ENCODE assay signal across 8 cellular contexts in genomic region chr1:154220071-154220969, GRCh38.
DNase-seq lines count a peak whose midpoint lies in the region; ATAC-seq and TF ChIP-seq lines count a peak whose summit lies in the region.

TSS of gene UBAP2L (plus strand) at chr1:154220955. CDS start at chr1:154225124, 4,169 bp downstream.

- TF ChIP-seq CTCF in MM.1S (IDR thresholded peaks at IDR 0.05; ENCODE audit: low read length): no peak
- TF ChIP-seq CTCF in nephron progenitor cell (IDR thresholded peaks at IDR 0.05): no peak

- peak; percentile 96 for ATAC-seq in stimulated activated naive CD8-positive, alpha-beta T cell treated with anti-CD3 and anti-CD28 coated beads, Interleukin-15, amount 100 ng/mL, for 72 hours

- H3K36me3 ChIP-seq in ES-I3 (ENCODE audit: insufficient read depth, low read length) (peaks cover 13% of the 10 kb centered on the region), HAP-1 (replicated peaks) (peaks cover 35% of the 10 kb centered on the region), MM.1S (replicated peaks; ENCODE audit: insufficient read depth, low read length) (peaks cover 14% of the 10 kb centered on the region; the same call in 1 of the 2 replicates)

- peaks cover 5% of the 10 kb centered on the region for H3K9me3 Mint-ChIP-seq in nephron progenitor cell
- H3K9me3 Mint-ChIP-seq in stimulated activated naive CD8-positive, alpha-beta T cell treated with anti-CD3 and anti-CD28 coated beads, Interleukin-15, amount 100 ng/mL, for 72 hours: peaks cover 6 to 12% of the 10 kb centered on the region in 2 donors

- H3K4me3 ChIP-seq in HAP-1 (peak within 1 kb of the TSS; percentile 85), MM.1S (ENCODE audit: low read length) (peak within 1 kb of the TSS; percentile 89)

- H2AFZ ChIP-seq in MM.1S (ENCODE audit: low read length): peak within 1 kb of the TSS; percentile 76

- H3K4me2 ChIP-seq in MM.1S (ENCODE audit: low read depth, low read length): peak within 1 kb of the TSS; percentile 88

- peaks cover 95% of the 10 kb centered on the region for H3K79me2 ChIP-seq in MM.1S (ENCODE audit: low read length)

- H3K9ac ChIP-seq in ES-I3 (ENCODE audit: low read depth, low read length) (peak within 1 kb of the TSS; percentile 98), MM.1S (ENCODE audit: low read length) (peak within 1 kb of the TSS; percentile 97)

- H3K27ac Mint-ChIP-seq in nephron progenitor cell: peak within 1 kb of the TSS; percentile 99
- H3K27ac Mint-ChIP-seq in stimulated activated naive CD8-positive, alpha-beta T cell treated with anti-CD3 and anti-CD28 coated beads, Interleukin-15, amount 100 ng/mL, for 72 hours: peak within 1 kb of the TSS; percentile 97 to 100

- H3K27me3 Mint-ChIP-seq in nephron progenitor cell (ENCODE audit: low read depth, poor library complexity): peaks cover 2% of the 10 kb centered on the region
- no peaks in the 10 kb centered on the region for H3K27me3 Mint-ChIP-seq in stimulated activated naive CD8-positive, alpha-beta T cell treated with anti-CD3 and anti-CD28 coated beads, Interleukin-15, amount 100 ng/mL, for 72 hours

- peaks cover 54% of the 10 kb centered on the region for H3K36me3 Mint-ChIP-seq in nephron progenitor cell (ENCODE audit: low read depth)

- H3K9me2 ChIP-seq in MM.1S (replicated peaks; ENCODE audit: insufficient read depth, low read length): no peaks in the 10 kb centered on the region

- H3K4me1 ChIP-seq in ES-I3 (ENCODE audit: insufficient read depth, low read length): peaks cover 12% of the 10 kb centered on the region; the same call in 1 of the 2 replicates
- peaks cover 15% of the 10 kb centered on the region for H3K4me1 ChIP-seq in HAP-1
- peaks cover 25% of the 10 kb centered on the region for H3K4me1 ChIP-seq in MM.1S (ENCODE audit: low read length)

- H3F3A ChIP-seq in MM.1S (ENCODE audit: insufficient read depth, low read length): no peaks in the 10 kb centered on the region; the same call in 1 of the 2 replicates

- peak; percentile 98 to 99 for DNase-seq in HAP-1 (ENCODE audit: low spot score in 2 of 2)
- DNase-seq in MM.1S: peak; percentile 100
- DNase-seq in SIG-M5 (lab: John Stamatoyannopoulos, UW): peak; percentile 99
- peak; percentile 99 for DNase-seq in activated gamma-delta T cell (lab: John Stamatoyannopoulos, UW)
- peak; percentile 98 for DNase-seq in fibroblast of the conjunctiva (ENCODE audit: low read depth)
- DNase-seq in nephron progenitor cell: peak; percentile 96
- peak; percentile 98 to 99 for DNase-seq in stimulated activated naive CD8-positive, alpha-beta T cell treated with anti-CD3 and anti-CD28 coated beads, Interleukin-15, amount 100 ng/mL, for 72 hours

- H3K27ac ChIP-seq in MM.1S (ENCODE audit: low read length): peak within 1 kb of the TSS; percentile 83

- peaks cover 22% of the 10 kb centered on the region for H4K20me1 ChIP-seq in MM.1S (ENCODE audit: insufficient read depth, low read length)

- H3K27me3 ChIP-seq in HAP-1 (ENCODE audit: low read depth) (no peaks in the 10 kb centered on the region), MM.1S (replicated peaks; ENCODE audit: insufficient read depth, low read length) (no peaks in the 10 kb centered on the region)

- no peaks in the 10 kb centered on the region for H3K9me3 ChIP-seq in ES-I3 (ENCODE audit: control insufficient read depth, insufficient read depth, low read length)
- H3K9me3 ChIP-seq in HAP-1: no peaks in the 10 kb centered on the region
- no peaks in the 10 kb centered on the region for H3K9me3 ChIP-seq in MM.1S (replicated peaks; ENCODE audit: insufficient read depth, low read length)

- peaks cover 57% of the 10 kb centered on the region for H3K4me1 Mint-ChIP-seq in nephron progenitor cell
- peaks cover 71% of the 10 kb centered on the region for H3K4me1 Mint-ChIP-seq in stimulated activated naive CD8-positive, alpha-beta T cell treated with anti-CD3 and anti-CD28 coated beads, Interleukin-15, amount 100 ng/mL, for 72 hours

- peak within 1 kb of the TSS; percentile 99 for H3K4me3 Mint-ChIP-seq in nephron progenitor cell
- H3K4me3 Mint-ChIP-seq in stimulated activated naive CD8-positive, alpha-beta T cell treated with anti-CD3 and anti-CD28 coated beads, Interleukin-15, amount 100 ng/mL, for 72 hours: peak within 1 kb of the TSS; percentile 91 to 97

- in situ Hi-C loops in HAP-1 (cut with MboI; ENCODE audit: low sequenced_read_pairs): no loop called here

Comparison
In these comparisons a context has a peak if more than half of its experiments do, and no peak if none do; other contexts are left out.
1. Peak in every context shown above with its lines: DNase-seq, ATAC-seq, H3K4me3 ChIP-seq and H3K27ac ChIP-seq.